In the genomic region with DNA sequence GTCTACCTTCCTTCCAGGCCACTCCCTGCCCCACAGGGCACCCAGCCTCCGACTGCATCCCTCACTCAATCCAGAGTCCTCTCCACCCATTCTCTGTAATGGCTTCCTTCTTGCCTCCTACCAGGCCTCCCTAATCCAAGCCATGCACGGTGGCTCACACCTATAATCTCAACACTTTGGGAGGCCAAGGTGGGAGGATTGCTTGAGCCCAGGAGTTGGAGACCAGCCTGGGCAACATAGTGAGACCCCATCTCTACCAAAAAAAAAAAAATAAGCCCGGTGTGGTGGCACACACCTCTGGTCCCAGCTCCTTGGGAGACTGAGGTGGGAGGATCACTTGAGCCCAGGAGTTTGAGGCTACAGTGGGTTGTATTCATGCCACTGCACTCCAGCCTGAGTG, we compare ENCODE assay signal across 3 cellular contexts.
TF ChIP-seq lines count a peak whose summit lies in the region.

No MANE protein-coding gene starts in this region.

TF ChIP-seq in HEK293, 187 proteins besides CTCF, POLR2A, EP300 and RAD21:
- peak; percentile 95 for TF ChIP-seq ZNF121 (tag by site-specific recombination; IDR thresholded peaks at IDR 0.05)

TF ChIP-seq in WTC11, 78 proteins besides CTCF, POLR2A, EP300 and RAD21:
- TF ChIP-seq ZNF121 (CRISPR knock-in tag; IDR thresholded peaks at IDR 0.05), result peak; percentile 7; the same call in 1 of the 2 replicates

TF ChIP-seq in K562, 482 proteins besides CTCF, POLR2A, EP300 and RAD21:
- peak; percentile 75 for TF ChIP-seq ZNF121 (CRISPR knock-in tag; conservative IDR thresholded peaks at IDR 0.05)
